Comparison of ENCODE assay signal across 14 cellular contexts in genomic region chr16:86521236-86522197, GRCh38. TPM values are rescaled to one million over a fixed set of nuclear protein-coding genes. Genes with fewer than 3 reads are reported as not detected.
"Had no signal": no experiment of that assay in that cellular context is flagged by ENCODE, and none has a peak within 500 bp of the region (broad histone marks: within the 10 kb centered on the region; RNA-seq: fewer than 3 reads in every experiment).

No MANE protein-coding gene starts in this region.

- ATAC-seq: activated naive CD8-positive, alpha-beta T cell treated with anti-CD3 and anti-CD28 coated beads, Interleukin-2, amount 50 U/mL, for 24 hours; foreskin keratinocyte; left colon had no signal

- DNase-seq: activated CD4-positive, alpha-beta T cell treated with anti-CD3 and anti-CD28 coated beads for 48 hours; activated naive CD4-positive, alpha-beta T cell; activated naive CD8-positive, alpha-beta T cell treated with anti-CD3 and anti-CD28 coated beads, Interleukin-2, amount 50 U/mL, for 24 hours; foreskin keratinocyte; head of caudate nucleus; left colon; stimulated activated CD4-positive, alpha-beta T cell treated with anti-CD3 and anti-CD28 coated beads, Interleukin-15, amount 100 ng/mL, for 24 hours; stimulated activated CD4-positive, alpha-beta T cell treated with anti-CD3 and anti-CD28 coated beads, Interleukin-4, amount 100 ng/mL, for 4 hours; stomach had no signal

- H3K27me3 ChIP-seq: vagina had no signal

- H3K27ac ChIP-seq: cardiac muscle cell, foreskin keratinocyte, thoracic aorta, vagina had no signal

- H3K9me3 Mint-ChIP-seq: activated naive CD8-positive, alpha-beta T cell treated with anti-CD3 and anti-CD28 coated beads, Interleukin-2, amount 50 U/mL, for 24 hours; activated T-helper 1 cell treated with anti-CD3 and anti-CD28 coated beads, Interleukin-12 subunit alpha, Interleukin-12 subunit beta, Interleukin-2, Interleukin-4 antibody, amounts not matched to agents 30 ng/mL and 10 ng/mL and 1 ng/mL, durations not matched to agents 14 hours and 24 hours and 36 hours; nephron had no signal

- H3K27ac Mint-ChIP-seq: activated naive CD8-positive, alpha-beta T cell treated with anti-CD3 and anti-CD28 coated beads, Interleukin-2, amount 50 U/mL, for 24 hours; activated T-helper 1 cell treated with anti-CD3 and anti-CD28 coated beads, Interleukin-12 subunit alpha, Interleukin-12 subunit beta, Interleukin-2, Interleukin-4 antibody, amounts not matched to agents 30 ng/mL and 10 ng/mL and 1 ng/mL, durations not matched to agents 14 hours and 24 hours and 36 hours; nephron had no signal

- H3K4me3 ChIP-seq: cardiac muscle cell, stomach, thoracic aorta, vagina had no signal

- H3K36me3 ChIP-seq: cardiac muscle cell, stomach, thoracic aorta, vagina had no signal

- H3K4me3 Mint-ChIP-seq: activated naive CD8-positive, alpha-beta T cell treated with anti-CD3 and anti-CD28 coated beads, Interleukin-2, amount 50 U/mL, for 24 hours; activated T-helper 1 cell treated with anti-CD3 and anti-CD28 coated beads, Interleukin-12 subunit alpha, Interleukin-12 subunit beta, Interleukin-2, Interleukin-4 antibody, amounts not matched to agents 30 ng/mL and 10 ng/mL and 1 ng/mL, durations not matched to agents 14 hours and 24 hours and 36 hours; nephron had no signal

- H3K9me3 ChIP-seq: stomach, thoracic aorta, vagina had no signal

RNA-seq across cellular contexts. Expression of gene FOXF1, which starts 11.2 kb away (rescaled TPM):
- total RNA-seq: activated T-helper 1 cell treated with anti-CD3 and anti-CD28 coated beads, Interleukin-12 subunit alpha, Interleukin-12 subunit beta, Interleukin-2, Interleukin-4 antibody, amounts not matched to agents 30 ng/mL and 10 ng/mL and 1 ng/mL, durations not matched to agents 14 hours and 24 hours and 36 hours; foreskin keratinocyte had no signal
- polyA plus RNA-seq: foreskin keratinocyte had no signal

RNA-seq across cellular contexts. Expression of gene FOXC2, which starts 45.1 kb away (rescaled TPM):
- total RNA-seq: activated T-helper 1 cell treated with anti-CD3 and anti-CD28 coated beads, Interleukin-12 subunit alpha, Interleukin-12 subunit beta, Interleukin-2, Interleukin-4 antibody, amounts not matched to agents 30 ng/mL and 10 ng/mL and 1 ng/mL, durations not matched to agents 14 hours and 24 hours and 36 hours; foreskin keratinocyte had no signal
- polyA plus RNA-seq: foreskin keratinocyte had no signal

RNA-seq across cellular contexts. Expression of gene FOXL1, which starts 56.8 kb away (rescaled TPM):
- total RNA-seq: activated T-helper 1 cell treated with anti-CD3 and anti-CD28 coated beads, Interleukin-12 subunit alpha, Interleukin-12 subunit beta, Interleukin-2, Interleukin-4 antibody, amounts not matched to agents 30 ng/mL and 10 ng/mL and 1 ng/mL, durations not matched to agents 14 hours and 24 hours and 36 hours had no signal
